In the genomic region with DNA sequence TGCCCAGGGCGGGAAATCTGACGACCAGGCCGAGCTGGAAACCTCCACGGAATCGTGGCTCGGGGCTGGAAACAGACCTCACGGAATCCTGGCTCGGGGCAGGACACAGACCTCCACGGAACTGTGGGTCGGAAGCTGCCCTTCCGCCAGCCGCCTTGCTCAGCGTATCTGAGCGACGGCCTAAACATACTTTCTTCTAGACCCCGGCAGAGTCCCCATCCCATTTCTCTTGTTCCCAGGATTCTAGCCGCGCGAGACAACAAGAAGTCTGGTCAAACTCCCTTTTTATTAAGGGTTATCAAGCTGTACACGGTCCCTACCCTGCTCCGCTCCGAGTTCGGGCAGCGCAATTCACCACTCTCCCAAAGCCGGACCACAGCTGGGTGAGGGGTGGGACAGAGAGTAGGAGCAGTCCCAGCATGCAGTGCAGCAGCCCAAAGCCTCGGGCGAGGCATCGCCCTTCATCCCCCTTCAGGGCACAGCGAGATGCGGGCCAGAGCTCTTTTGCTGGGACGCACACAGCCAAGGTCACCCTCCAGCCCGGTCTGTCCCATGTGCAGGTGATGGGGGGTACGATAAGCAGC, we compare ENCODE assay signal across 8 cellular contexts. TPM values are rescaled to one million over a fixed set of nuclear protein-coding genes. Genes with fewer than 3 reads are reported as not detected.
DNase-seq lines count a peak whose midpoint lies in the region; ATAC-seq and TF ChIP-seq lines count a peak whose summit lies in the region.

No MANE protein-coding gene starts in this region.

- ATAC-seq in gastroesophageal sphincter (no peak), GM21528 (IDR thresholded peaks at IDR 0.05; ENCODE audit: low FRiP score, unreplicated experiment) (no peak)

- peak; percentile 8 for TF ChIP-seq POLR2A in GM18526 (IDR thresholded peaks at IDR 0.05; ENCODE audit: extremely low read depth, insufficient read length)
- no peak for TF ChIP-seq POLR2A in gastroesophageal sphincter (IDR thresholded peaks at IDR 0.05)

- DNase-seq in WERI-Rb-1 (no peak), skeletal muscle cell (ENCODE audit: low read depth) (no peak), DMS153 (lab: John Stamatoyannopoulos, UW) (no peak), pons (ENCODE audit: low spot score) (no peak), OCI-M2 (lab: John Stamatoyannopoulos, UW; ENCODE audit: unreplicated experiment) (no peak)

- H3K27ac ChIP-seq in WERI-Rb-1 (peak overlapping the region; percentile 91), gastroesophageal sphincter (peak overlapping the region; percentile 72 to 98 (median 96))

- TF ChIP-seq EP300 in gastroesophageal sphincter (IDR thresholded peaks at IDR 0.05) = no peak

- WGBS in gastroesophageal sphincter (ENCODE audit: low coverage in 1 of 2), 2 donors = 0% methylated on average over 8 of the region's 33 CpGs; no CpG with 5 or more reads in 1 of the 2 donors

- H3K36me3 ChIP-seq in WERI-Rb-1 (peaks cover 76% of the 10 kb centered on the region), gastroesophageal sphincter (peaks cover 0 to 68% of the 10 kb centered on the region in 2 donors)

- no peaks in the 10 kb centered on the region for H3K27me3 ChIP-seq in WERI-Rb-1 (ENCODE audit: insufficient read depth, low read depth, severe bottlenecking)
- H3K27me3 ChIP-seq in gastroesophageal sphincter = no peaks in the 10 kb centered on the region

- TF ChIP-seq CTCF in WERI-Rb-1 (IDR thresholded peaks at IDR 0.05; ENCODE audit: low read depth, low read length) = no peak
- TF ChIP-seq CTCF in gastroesophageal sphincter (IDR thresholded peaks at IDR 0.05) = no peak

- H3K4me3 ChIP-seq in WERI-Rb-1 (ENCODE audit: low read depth, low read length) = peak overlapping the region; percentile 64
- peak overlapping the region; percentile 28 to 69 for H3K4me3 ChIP-seq in gastroesophageal sphincter
- peak overlapping the region; percentile 61 for H3K4me3 ChIP-seq in skeletal muscle cell (ENCODE audit: low read depth, low read length)

- no peaks in the 10 kb centered on the region for H3K9me3 ChIP-seq in WERI-Rb-1 (ENCODE audit: severe bottlenecking)
- no peaks in the 10 kb centered on the region for H3K9me3 ChIP-seq in gastroesophageal sphincter

- peaks cover 3 to 51% (median 21%) of the 10 kb centered on the region in 3 donors for H3K4me1 ChIP-seq in gastroesophageal sphincter

RNA-seq across cellular contexts. Expression of gene ABCB6, which starts 0.4 kb away (rescaled TPM):
- total RNA-seq in gastroesophageal sphincter = 10 to 100 TPM; 11.4 to 19.6 (median 16.8) TPM

RNA-seq across cellular contexts. Expression of gene ATG9A, which starts 10.2 kb away (rescaled TPM):
- 10 to 100 TPM; 39.8 to 82.6 (median 47.0) TPM for total RNA-seq in gastroesophageal sphincter

RNA-seq across cellular contexts. Expression of gene ANKZF1, which starts 10.4 kb away (rescaled TPM):
- total RNA-seq in gastroesophageal sphincter = 10 to 100 TPM; 24.3 to 48.4 (median 25.1) TPM

RNA-seq across cellular contexts. Expression of gene ZFAND2B, which starts 12.6 kb away (rescaled TPM):
- 10 to 100 TPM; 34.7 to 44.5 (median 37.6) TPM for total RNA-seq in gastroesophageal sphincter

RNA-seq across cellular contexts. Expression of gene GLB1L, which starts 26.0 kb away (rescaled TPM):
- 1 to 10 TPM; 5.9 to 9.7 (median 6.6) TPM for total RNA-seq in gastroesophageal sphincter
